9 cellular contexts compared by ENCODE assay signal in the genomic region with DNA sequence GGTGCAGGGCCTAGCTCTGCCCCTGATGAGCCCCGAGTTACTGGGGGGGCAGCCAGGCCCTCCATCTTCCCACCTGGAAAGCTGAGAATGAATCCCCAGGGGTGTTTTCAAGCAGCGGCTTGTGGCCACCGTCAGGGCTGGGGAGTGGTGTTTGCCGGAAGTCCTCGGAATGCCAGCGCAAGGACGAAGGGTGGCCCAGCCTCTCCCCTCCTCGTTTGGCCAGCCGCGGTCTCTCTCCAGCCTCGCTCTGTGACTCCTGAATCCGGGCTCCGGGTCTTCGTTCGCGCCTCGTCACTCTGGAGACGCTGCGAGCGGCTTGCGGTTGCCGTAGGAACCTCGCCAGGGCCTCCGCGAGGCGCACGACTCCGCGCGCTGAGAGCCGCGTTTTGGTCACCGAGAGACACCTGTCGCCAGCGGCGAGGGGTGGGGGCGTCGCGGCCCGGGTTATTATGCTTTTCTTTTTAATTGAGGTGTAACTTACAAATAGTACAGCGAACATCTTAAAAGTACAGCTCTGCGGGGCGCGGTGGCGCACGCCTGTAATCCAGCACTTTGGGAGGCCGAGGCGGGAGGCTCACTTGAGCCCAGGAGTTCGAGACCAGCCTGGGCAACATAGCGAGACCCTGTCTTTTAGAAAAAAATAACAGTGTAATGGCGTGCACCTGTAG. TPM values are rescaled to one million over a fixed set of nuclear protein-coding genes. Genes with fewer than 3 reads are reported as not detected.
DNase-seq lines count a peak whose midpoint lies in the region; ATAC-seq and TF ChIP-seq lines count a peak whose summit lies in the region.
"Had no signal": no experiment of that assay in that cellular context is flagged by ENCODE, and none has a peak within 500 bp of the region (broad histone marks: within the 10 kb centered on the region; RNA-seq: fewer than 3 reads in every experiment).

No MANE protein-coding gene starts in this region.

- intact Hi-C loops in heart right ventricle (cut with DNase I) (loop anchor here in 1 of 10 donors (5.0 kb wide), 1 partner anchor 46 kb away; the partner anchor contains the start of gene DDX17), posterior vena cava (cut with DNase I) (no loop called here), aorta (cut with DNase I) (no loop called here)

- peak; percentile 60 to 83 (median 77) for ATAC-seq in heart right ventricle
- ATAC-seq in aorta (ENCODE audit: low FRiP score): peak; percentile 85
- ATAC-seq in GM19463 (IDR thresholded peaks at IDR 0.05; ENCODE audit: unreplicated experiment): no peak

- DNase-seq in DMS79 treated with DMSO at 0.1 percent for 48 hours (lab: John Stamatoyannopoulos, UW) (peak; percentile 67), NCI-H1092 (lab: John Stamatoyannopoulos, UW) (peak; percentile 92), SK-N-MC (ENCODE audit: low read depth, low spot score) (peak; percentile 22), amniotic epithelial cell (ENCODE audit: low read depth) (peak; percentile 78), heart right ventricle (peak; percentile 84 to 90), posterior vena cava (ENCODE audit: low spot score) (peak; percentile 91), aorta (peak; percentile 88 to 96)

- peak in 1 of 9 donors; percentile 17 for TF ChIP-seq CTCF in heart right ventricle (IDR thresholded peaks at IDR 0.05)

- H3K36me3 ChIP-seq in SK-N-MC (ENCODE audit: insufficient read depth, low read length) (no peaks in the 10 kb centered on the region), heart right ventricle (no peaks in the 10 kb centered on the region), aorta (ENCODE audit: control insufficient read depth in 1 of 2, insufficient read depth in 2 of 2, low read length in 1 of 2) (no peaks in the 10 kb centered on the region)

- WGBS in heart right ventricle, 2 donors: 13 to 14% methylated on average over 51 of the region's 51 CpGs
- 11 to 12% methylated on average over 50 to 51 of the region's 51 CpGs for WGBS in aorta, 2 donors

- H3K9me3 ChIP-seq in SK-N-MC (ENCODE audit: low read depth, low read length) (no peaks in the 10 kb centered on the region), heart right ventricle (no peaks in the 10 kb centered on the region), aorta (ENCODE audit: control insufficient read depth, low read length) (no peaks in the 10 kb centered on the region)

- no peak overlapping the region for H3K9ac ChIP-seq in SK-N-MC (ENCODE audit: insufficient read length)

- peaks cover 3 to 50% (median 21%) of the 10 kb centered on the region in 9 donors for H3K4me1 ChIP-seq in heart right ventricle
- H3K4me1 ChIP-seq in aorta (ENCODE audit: control insufficient read depth in 1 of 2, insufficient read depth in 2 of 2, low read length in 2 of 2): no peaks in the 10 kb centered on the region

- peaks cover 0 to 96% (median 23%) of the 10 kb centered on the region in 7 donors for H3K27me3 ChIP-seq in heart right ventricle
- no peaks in the 10 kb centered on the region for H3K27me3 ChIP-seq in aorta (ENCODE audit: control insufficient read depth in 1 of 2, insufficient read depth in 2 of 2, low read length in 1 of 2)

- H3K27ac ChIP-seq in SK-N-MC (no peak overlapping the region), heart right ventricle (peak overlapping the region in 6 of 10 donors; percentile 30 to 75 (median 70)), aorta (ENCODE audit: low read depth in 1 of 2, low read length in 2 of 2) (no peak overlapping the region)

- H3K4me3 ChIP-seq in SK-N-MC (peak overlapping the region; percentile 66), heart right ventricle (peak overlapping the region in 7 of 10 donors; percentile 6 to 30 (median 24)), aorta (ENCODE audit: low read length in 2 of 2) (no peak overlapping the region)

RNA-seq across cellular contexts. Expression of gene KDELR3, which starts 6.3 kb away (rescaled TPM):
- total RNA-seq in heart right ventricle (10 to 100 TPM in 3 of 10 donors, 1 to 10 TPM in 7; 3.4 to 12.9 (median 7.9) TPM), posterior vena cava (10 to 100 TPM; 14.5 to 23.1 TPM), aorta (10 to 100 TPM; 12.9 to 24.0 TPM)
- polyA plus RNA-seq in heart right ventricle (10 to 100 TPM in 1 of 2 donors, 1 to 10 TPM in 1; 9.4 to 11.5 TPM), aorta (10 to 100 TPM; 17.6 to 25.8 TPM)

RNA-seq across cellular contexts. Expression of gene KCNJ4, which starts 6.5 kb away (rescaled TPM):
- total RNA-seq in heart right ventricle: 10 to 100 TPM in 9 of 10 donors, 1 to 10 TPM in 1; 4.9 to 93.3 (median 43.9) TPM
- polyA plus RNA-seq in heart right ventricle: 10 to 100 TPM in 1 of 2 donors, 1 to 10 TPM in 1; 7.6 to 19.5 TPM
- not detected for total RNA-seq in posterior vena cava
- not detected for total RNA-seq in aorta
- not detected for polyA plus RNA-seq in aorta
- polyA plus RNA-seq: IgD-negative memory B cell had no signal

RNA-seq across cellular contexts. Expression of gene DDX17, which starts 44.6 kb away (rescaled TPM):
- 100 to 1,000 TPM; 156 to 236 (median 169) TPM for total RNA-seq in heart right ventricle
- polyA plus RNA-seq in heart right ventricle: 100 to 1,000 TPM in 1 of 2 donors, 10 to 100 TPM in 1; 76.2 to 241 TPM
- 100 to 1,000 TPM; 260 to 323 TPM for total RNA-seq in posterior vena cava
- total RNA-seq in aorta: 100 to 1,000 TPM; 377 to 555 TPM
- polyA plus RNA-seq in aorta: 100 to 1,000 TPM in 1 of 2 donors, 10 to 100 TPM in 1; 50.0 to 355 TPM

Comparison
In these comparisons a context has a peak if more than half of its experiments do, and no peak if none do; other contexts are left out.
1. DNase-seq: peak in every context shown above with its lines; median percentile 92 in NCI-H1092; 92 in aorta; 91 in posterior vena cava; 87 in heart right ventricle; 78 in amniotic epithelial cell; 67 in DMS79 treated with DMSO at 0.1 percent for 48 hours; 22 in SK-N-MC.
2. H3K27ac ChIP-seq: peak in heart right ventricle (6 of 10); none in SK-N-MC (single experiment) and aorta (0 of 2).
3. H3K4me3 ChIP-seq: peak in SK-N-MC (single experiment) and heart right ventricle (7 of 10); none in aorta (0 of 2).
4. RNA of gene KCNJ4, which starts 6.5 kb away (total RNA-seq): 4.9 to 93.3 TPM in heart right ventricle; not detected in posterior vena cava and not detected in aorta; every median in the first group is over 4 times any median in the second.